ENCODE assay signal across 13 cellular contexts in genomic region chr2:62596061-62596658, GRCh38.
DNase-seq lines count a peak whose midpoint lies in the region; ATAC-seq and TF ChIP-seq lines count a peak whose summit lies in the region.
"Had no signal": no experiment of that assay in that cellular context is flagged by ENCODE, and none has a peak within 500 bp of the region (broad histone marks: within the 10 kb centered on the region; RNA-seq: fewer than 3 reads in every experiment).

No MANE protein-coding gene starts in this region.

- H3K79me2 ChIP-seq in fibroblast of lung (ENCODE audit: control insufficient read depth, insufficient read depth, low read length) (no peaks in the 10 kb centered on the region), parathyroid adenoma (no peaks in the 10 kb centered on the region), OCI-LY7 (ENCODE audit: insufficient read depth, low read depth, low read length) (no peaks in the 10 kb centered on the region)

- H3K9ac ChIP-seq in fibroblast of lung (ENCODE audit: insufficient read depth, low read length) (no peak overlapping the region), parathyroid adenoma (no peak overlapping the region)

- H3K27ac ChIP-seq in SJSA1 (peak overlapping the region; percentile 51), fibroblast of lung (ENCODE audit: insufficient read depth, low read length) (peak overlapping the region; percentile 49), parathyroid adenoma (no peak overlapping the region), OCI-LY7 (ENCODE audit: low read depth, low read length, poor library complexity, severe bottlenecking) (no peak overlapping the region)

- no peak overlapping the region for H3K4me2 ChIP-seq in fibroblast of lung (ENCODE audit: extremely low read depth, insufficient read depth, low read length)
- no peak overlapping the region for H3K4me2 ChIP-seq in parathyroid adenoma (ENCODE audit: low read length)
- H3K4me2 ChIP-seq in OCI-LY7 (ENCODE audit: low read length): no peak overlapping the region

- POLR2A ChIA-PET in OCI-LY7 (lab: Charles Lee): interaction anchor here (0.6 kb wide), 1 partner anchor 683 kb away, joined by 5 read pairs; no protein-coding TSS in a partner anchor

- no peaks in the 10 kb centered on the region for H3K9me3 ChIP-seq in SJSA1 (replicated peaks)
- H3K9me3 ChIP-seq in fibroblast of lung (ENCODE audit: control insufficient read depth, insufficient read depth, low read depth, low read length): no peaks in the 10 kb centered on the region
- H3K9me3 ChIP-seq in parathyroid adenoma (ENCODE audit: control insufficient read depth, low read length): no peaks in the 10 kb centered on the region
- no peaks in the 10 kb centered on the region for H3K9me3 ChIP-seq in OCI-LY7 (ENCODE audit: low read length)

- no peak for TF ChIP-seq CTCF in fibroblast of lung (conservative IDR thresholded peaks at IDR 0.05 in 1 of 2, IDR thresholded peaks at IDR 0.05 in 1 of 2; ENCODE audit: low read depth in 1 of 2, low read length in 2 of 2)
- TF ChIP-seq CTCF in parathyroid adenoma (IDR thresholded peaks at IDR 0.05): no peak
- TF ChIP-seq CTCF in OCI-LY7 (conservative IDR thresholded peaks at IDR 0.05; ENCODE audit: low read length): no peak

- H3K36me3 ChIP-seq in SJSA1 (no peaks in the 10 kb centered on the region), fibroblast of lung (ENCODE audit: control insufficient read depth, insufficient read depth, low read length) (no peaks in the 10 kb centered on the region), parathyroid adenoma (ENCODE audit: control insufficient read depth, insufficient read depth, low read length) (no peaks in the 10 kb centered on the region), OCI-LY7 (ENCODE audit: insufficient read depth, low read length) (no peaks in the 10 kb centered on the region)

- ATAC-seq in HG03432 (IDR thresholded peaks at IDR 0.05; ENCODE audit: unreplicated experiment) (no peak), GM18873 (IDR thresholded peaks at IDR 0.05; ENCODE audit: low FRiP score, unreplicated experiment) (no peak)
- ATAC-seq: naive thymus-derived CD4-positive, alpha-beta T cell had no signal

- no peak overlapping the region for H3K4me3 ChIP-seq in SJSA1
- H3K4me3 ChIP-seq in fibroblast of lung (replicated peaks in 1 of 4; ENCODE audit: control extremely low read depth in 1 of 4, insufficient read depth in 1 of 4, low read depth in 3 of 4, low read length in 4 of 4): no peak overlapping the region
- H3K4me3 ChIP-seq in parathyroid adenoma (ENCODE audit: low read depth, low read length): no peak overlapping the region
- no peak overlapping the region for H3K4me3 ChIP-seq in OCI-LY7 (ENCODE audit: low read depth, low read length, poor library complexity, severe bottlenecking)

- intact Hi-C loops in OCI-LY7 (cut with micrococcal nuclease; ENCODE audit: unreplicated experiment): no loop called here

- H3K4me1 ChIP-seq in SJSA1 (replicated peaks) (peaks cover 26% of the 10 kb centered on the region), fibroblast of lung (ENCODE audit: control insufficient read depth, extremely low read depth, insufficient read depth, low read length) (peaks cover 9% of the 10 kb centered on the region), parathyroid adenoma (no peaks in the 10 kb centered on the region), OCI-LY7 (ENCODE audit: insufficient read depth, low read length, poor library complexity, severe bottlenecking) (peaks cover 11% of the 10 kb centered on the region)

- DNase-seq in GM04503 (ENCODE audit: low read depth): peak; percentile 95
- DNase-seq in SJSA1 (ENCODE audit: low read depth in 1 of 2, low spot score in 2 of 2): peak in 1 of 2 experiments; percentile 61
- DNase-seq in fibroblast of lung (ENCODE audit: low read depth in 2 of 2): peak; percentile 83 to 93
- DNase-seq in cerebellar cortex (ENCODE audit: low spot score): no peak
- no peak for DNase-seq in OCI-LY7 (ENCODE audit: low spot score)
- DNase-seq: DMS153; effector CD4-positive, alpha-beta T cell; naive thymus-derived CD4-positive, alpha-beta T cell; NCI-H1105; stimulated activated CD4-positive, alpha-beta T cell treated with anti-CD3 and anti-CD28 coated beads, Interleukin-15, amount 100 ng/mL, for 24 hours had no signal

- H3K9me2 ChIP-seq in OCI-LY7 (ENCODE audit: insufficient read depth, low read length): no peaks in the 10 kb centered on the region

- H2AFZ ChIP-seq in fibroblast of lung (ENCODE audit: low read length) (no peak overlapping the region), parathyroid adenoma (peak overlapping the region; percentile 7), OCI-LY7 (ENCODE audit: low read length) (no peak overlapping the region)

- H4K20me1 ChIP-seq in fibroblast of lung (ENCODE audit: control insufficient read depth, extremely low read depth, insufficient read depth, low read length) (no peaks in the 10 kb centered on the region), OCI-LY7 (ENCODE audit: insufficient read depth, low read length) (no peaks in the 10 kb centered on the region)

- H3K27me3 ChIP-seq in SJSA1 (replicated peaks) (no peaks in the 10 kb centered on the region), fibroblast of lung (ENCODE audit: control insufficient read depth, insufficient read depth, low read length) (no peaks in the 10 kb centered on the region), parathyroid adenoma (ENCODE audit: control insufficient read depth, insufficient read depth, low read length) (no peaks in the 10 kb centered on the region)

- no TSS peak for BruUV-seq in OCI-LY7 (replicated peaks; lab: Mats Ljungman, UMichigan)

- CTCF ChIA-PET in OCI-LY7 (lab: Charles Lee; ENCODE audit: unreplicated experiment): no interaction called here

Comparison
In these comparisons a context has a peak if more than half of its experiments do, and no peak if none do; other contexts are left out.
1. DNase-seq: peak in GM04503 (single experiment) and fibroblast of lung (2 of 2); none in cerebellar cortex (single experiment) and OCI-LY7 (single experiment).
2. H3K27ac ChIP-seq: peak in SJSA1 (single experiment) and fibroblast of lung (single experiment); none in parathyroid adenoma (single experiment) and OCI-LY7 (single experiment).